ENCODE assay signal across 4 cellular contexts in the genomic region with DNA sequence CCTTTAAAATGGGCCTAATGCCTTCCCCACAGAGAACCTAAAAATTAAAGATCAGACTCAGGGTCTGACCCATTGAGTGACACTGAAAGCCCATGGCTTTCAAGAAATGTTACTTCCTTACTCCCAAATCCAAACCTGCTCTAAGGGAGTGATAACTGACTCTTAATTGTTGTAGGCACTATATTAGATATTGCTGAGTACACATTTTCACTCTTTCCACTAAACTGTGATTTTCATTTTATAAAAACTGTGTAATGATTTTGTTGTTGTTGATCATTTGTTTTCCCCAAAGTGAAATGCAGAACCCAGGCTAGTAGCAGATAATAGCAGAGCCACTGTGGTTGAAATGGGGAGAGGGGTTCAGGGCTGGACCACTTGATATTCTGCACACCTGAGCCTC.
A peak's percentile ranks its signal among the peaks of the same experiment; 100 is the strongest.
TF ChIP-seq lines count a peak whose summit lies in the region.

No MANE protein-coding gene starts in this region.

TF ChIP-seq in HepG2, 621 proteins besides CTCF, POLR2A, EP300 and RAD21:
- TF ChIP-seq MAFK (conservative IDR thresholded peaks at IDR 0.05 in 1 of 2, IDR thresholded peaks at IDR 0.05 in 1 of 2; ENCODE audit: low read length in 2 of 2) (peak; percentile 74 to 85), MAFF (IDR thresholded peaks at IDR 0.05; ENCODE audit: low read depth, low read length) (peak; percentile 81), ZNF460 (CRISPR knock-in tag; IDR thresholded peaks at IDR 0.05; ENCODE audit: borderline replicate concordance) (no peak), CBFB (CRISPR knock-in tag; IDR thresholded peaks at IDR 0.05) (no peak)
- TF ChIP-seq, protein P1, sequence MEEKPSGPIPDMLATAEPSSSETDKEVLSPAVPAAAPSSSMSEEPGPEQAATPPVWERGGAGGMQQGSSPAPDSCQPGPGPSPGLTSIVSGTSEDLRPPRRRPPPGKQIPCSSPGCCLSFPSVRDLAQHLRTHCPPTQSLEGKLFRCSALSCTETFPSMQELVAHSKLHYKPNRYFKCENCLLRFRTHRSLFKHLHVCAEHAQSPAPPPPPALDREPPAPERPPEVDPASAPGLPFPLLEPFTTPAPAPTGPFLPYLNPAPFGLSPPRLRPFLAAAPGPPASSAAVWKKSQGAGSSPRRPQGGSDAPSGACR (CRISPR knock-in tag; IDR thresholded peaks at IDR 0.05), result no peak

TF ChIP-seq in A549, 52 proteins besides CTCF, POLR2A, EP300 and RAD21:
- TF ChIP-seq MAFK (IDR thresholded peaks at IDR 0.05; ENCODE audit: partially characterized antibody) (peak; percentile 67), EHMT2 (IDR thresholded peaks at IDR 0.05; ENCODE audit: low read depth) (no peak)
TF ChIP-seq in A549: peak in this region for 1.

TF ChIP-seq in IMR-90, 13 proteins besides CTCF, POLR2A, EP300 and RAD21:
- TF ChIP-seq MAFK (IDR thresholded peaks at IDR 0.05; ENCODE audit: low read depth, low read length) (peak; percentile 45; the same call in 1 of the 2 replicates), NFE2L2 (IDR thresholded peaks at IDR 0.05; ENCODE audit: low read depth, low read length) (no peak), MXI1 (IDR thresholded peaks at IDR 0.05; ENCODE audit: borderline replicate concordance, low read depth, low read length) (no peak)

TF ChIP-seq in K562, 482 proteins besides CTCF, POLR2A, EP300 and RAD21:
- TF ChIP-seq MAFF (IDR thresholded peaks at IDR 0.05; ENCODE audit: low read length) (peak; percentile 43), TFAM (CRISPR knock-in tag; conservative IDR thresholded peaks at IDR 0.05) (no peak), SIN3B (IDR thresholded peaks at IDR 0.05; ENCODE audit: low read depth) (no peak), POLR2H (tag; IDR thresholded peaks at IDR 0.05; ENCODE audit: low read depth) (no peak), ZNF316 (IDR thresholded peaks at IDR 0.05) (peak; percentile 75), RBM25 (IDR thresholded peaks at IDR 0.05; ENCODE audit: low read depth, low read length, severe bottlenecking) (peak; percentile 23), RBFOX2 (IDR thresholded peaks at IDR 0.05; ENCODE audit: low read depth, low read length) (no peak), C11orf30 (IDR thresholded peaks at IDR 0.05; ENCODE audit: low read depth) (peak; percentile 45; the same call in 1 of the 2 replicates), MAZ (CRISPR knock-in tag; conservative IDR thresholded peaks at IDR 0.05 in 1 of 2, IDR thresholded peaks at IDR 0.05 in 1 of 2) (no peak)
- TF ChIP-seq, protein P2, sequence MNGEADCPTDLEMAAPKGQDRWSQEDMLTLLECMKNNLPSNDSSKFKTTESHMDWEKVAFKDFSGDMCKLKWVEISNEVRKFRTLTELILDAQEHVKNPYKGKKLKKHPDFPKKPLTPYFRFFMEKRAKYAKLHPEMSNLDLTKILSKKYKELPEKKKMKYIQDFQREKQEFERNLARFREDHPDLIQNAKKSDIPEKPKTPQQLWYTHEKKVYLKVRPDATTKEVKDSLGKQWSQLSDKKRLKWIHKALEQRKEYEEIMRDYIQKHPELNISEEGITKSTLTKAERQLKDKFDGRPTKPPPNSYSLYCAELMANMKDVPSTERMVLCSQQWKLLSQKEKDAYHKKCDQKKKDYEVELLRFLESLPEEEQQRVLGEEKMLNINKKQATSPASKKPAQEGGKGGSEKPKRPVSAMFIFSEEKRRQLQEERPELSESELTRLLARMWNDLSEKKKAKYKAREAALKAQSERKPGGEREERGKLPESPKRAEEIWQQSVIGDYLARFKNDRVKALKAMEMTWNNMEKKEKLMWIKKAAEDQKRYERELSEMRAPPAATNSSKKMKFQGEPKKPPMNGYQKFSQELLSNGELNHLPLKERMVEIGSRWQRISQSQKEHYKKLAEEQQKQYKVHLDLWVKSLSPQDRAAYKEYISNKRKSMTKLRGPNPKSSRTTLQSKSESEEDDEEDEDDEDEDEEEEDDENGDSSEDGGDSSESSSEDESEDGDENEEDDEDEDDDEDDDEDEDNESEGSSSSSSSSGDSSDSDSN (IDR thresholded peaks at IDR 0.05; ENCODE audit: borderline replicate concordance in 1 of 2, low read depth in 2 of 2, low read length in 2 of 2), result no peak
